17 cellular contexts compared by ENCODE assay signal in genomic region chr3:16297991-16298885, GRCh38. TPM values are rescaled to one million over a fixed set of nuclear protein-coding genes. Genes with fewer than 3 reads are reported as not detected.
DNase-seq lines count a peak whose midpoint lies in the region; ATAC-seq and TF ChIP-seq lines count a peak whose summit lies in the region.
"Had no signal": no experiment of that assay in that cellular context is flagged by ENCODE, and none has a peak within 500 bp of the region (broad histone marks: within the 10 kb centered on the region; RNA-seq: fewer than 3 reads in every experiment).

No MANE protein-coding gene starts in this region.

- H3K27me3 ChIP-seq in left ventricle myocardium inferior (ENCODE audit: low read depth), result no peaks in the 10 kb centered on the region
- H3K27me3 ChIP-seq in thymus (ENCODE audit: control insufficient read depth, insufficient read depth), result no peaks in the 10 kb centered on the region
- H3K27me3 ChIP-seq: neutrophil had no signal

- DNase-seq in Right ventricle myocardium inferior (ENCODE audit: missing footprints), result no peak
- no peak for DNase-seq in left ventricle myocardium inferior
- DNase-seq in activated T-helper 2 cell treated with anti-CD3 and anti-CD28 coated beads, Interferon-gamma antibody, Interleukin-2, Interleukin-4, amounts not matched to agents 10 μg/mL and 5 μg/mL and 100 μg/mL, durations not matched to agents 14 hours and 24 hours and 36 hours (ENCODE audit: low spot score), result no peak
- no peak for DNase-seq in left ventricle myocardium superior
- no peak for DNase-seq in SK-N-DZ (ENCODE audit: low spot score)
- DNase-seq in progenitor cell of endocrine pancreas (ENCODE audit: low spot score, unreplicated experiment), result no peak
- DNase-seq: aorta; dermis blood vessel endothelial cell; NCI-H1048; NCI-H345; SHP77; stimulated activated naive CD4-positive, alpha-beta T cell treated with Interleukin-2 at 50 U/mL for 16 hours had no signal

- H3K27ac Mint-ChIP-seq in activated T-helper 2 cell treated with anti-CD3 and anti-CD28 coated beads, Interferon-gamma antibody, Interleukin-2, Interleukin-4, amounts not matched to agents 10 μg/mL and 5 μg/mL and 100 μg/mL, durations not matched to agents 14 hours and 24 hours and 36 hours, result peak overlapping the region; percentile 74
- no peak overlapping the region for H3K27ac Mint-ChIP-seq in progenitor cell of endocrine pancreas

- peaks cover 27% of the 10 kb centered on the region for H3K36me3 ChIP-seq in left ventricle myocardium inferior
- H3K36me3 ChIP-seq in thymus (ENCODE audit: control insufficient read depth, insufficient read depth), result no peaks in the 10 kb centered on the region

- ATAC-seq in Right ventricle myocardium inferior (peak; percentile 46), left ventricle myocardium superior (peak; percentile 78), GM19467 (IDR thresholded peaks at IDR 0.05; ENCODE audit: unreplicated experiment) (no peak)
- ATAC-seq: HCT116 had no signal

- no peaks in the 10 kb centered on the region for H3K27me3 Mint-ChIP-seq in activated T-helper 2 cell treated with anti-CD3 and anti-CD28 coated beads, Interferon-gamma antibody, Interleukin-2, Interleukin-4, amounts not matched to agents 10 μg/mL and 5 μg/mL and 100 μg/mL, durations not matched to agents 14 hours and 24 hours and 36 hours (ENCODE audit: low read depth)
- no peaks in the 10 kb centered on the region for H3K27me3 Mint-ChIP-seq in progenitor cell of endocrine pancreas

- no peak for TF ChIP-seq CTCF in left ventricle myocardium inferior (IDR thresholded peaks at IDR 0.05; ENCODE audit: borderline replicate concordance)
- TF ChIP-seq CTCF in progenitor cell of endocrine pancreas (IDR thresholded peaks at IDR 0.05; ENCODE audit: unreplicated experiment), result no peak

- WGBS in thymus, result 95% methylated on average over 9 of the region's 9 CpGs

- H3K4me1 Mint-ChIP-seq in activated T-helper 2 cell treated with anti-CD3 and anti-CD28 coated beads, Interferon-gamma antibody, Interleukin-2, Interleukin-4, amounts not matched to agents 10 μg/mL and 5 μg/mL and 100 μg/mL, durations not matched to agents 14 hours and 24 hours and 36 hours (ENCODE audit: low read depth), result peaks cover 78% of the 10 kb centered on the region
- no peaks in the 10 kb centered on the region for H3K4me1 Mint-ChIP-seq in progenitor cell of endocrine pancreas (ENCODE audit: low read depth)

- H3K4me3 Mint-ChIP-seq in activated T-helper 2 cell treated with anti-CD3 and anti-CD28 coated beads, Interferon-gamma antibody, Interleukin-2, Interleukin-4, amounts not matched to agents 10 μg/mL and 5 μg/mL and 100 μg/mL, durations not matched to agents 14 hours and 24 hours and 36 hours (ENCODE audit: low read depth), result no peak overlapping the region
- no peak overlapping the region for H3K4me3 Mint-ChIP-seq in progenitor cell of endocrine pancreas (ENCODE audit: low read depth)

- intact Hi-C loops in Right ventricle myocardium inferior (cut with DNase I), result no loop called here
- intact Hi-C loops in left ventricle myocardium inferior (cut with micrococcal nuclease), result no loop called here
- intact Hi-C loops in activated T-helper 2 cell treated with anti-CD3 and anti-CD28 coated beads, Interferon-gamma antibody, Interleukin-2, Interleukin-4, amounts not matched to agents 10 μg/mL and 5 μg/mL and 100 μg/mL, durations not matched to agents 14 hours and 24 hours and 36 hours (cut with micrococcal nuclease), result loop anchor here (10.0 kb wide), 2 partner anchors 527 to 857 kb away; no protein-coding TSS in a partner anchor
- intact Hi-C loops in left ventricle myocardium superior (cut with micrococcal nuclease), result loop anchor here (10.0 kb wide), 1 partner anchor 227 kb away; no protein-coding TSS in a partner anchor

- H3K9me3 Mint-ChIP-seq in activated T-helper 2 cell treated with anti-CD3 and anti-CD28 coated beads, Interferon-gamma antibody, Interleukin-2, Interleukin-4, amounts not matched to agents 10 μg/mL and 5 μg/mL and 100 μg/mL, durations not matched to agents 14 hours and 24 hours and 36 hours, result peaks cover 17% of the 10 kb centered on the region
- H3K9me3 Mint-ChIP-seq in progenitor cell of endocrine pancreas (ENCODE audit: low read depth), result peaks cover 9% of the 10 kb centered on the region

- no peaks in the 10 kb centered on the region for H3K9me3 ChIP-seq in left ventricle myocardium inferior (replicated peaks)
- H3K9me3 ChIP-seq in thymus (ENCODE audit: control insufficient read depth), result no peaks in the 10 kb centered on the region
- H3K9me3 ChIP-seq: neutrophil had no signal

- H3K4me3 ChIP-seq in left ventricle myocardium inferior, result no peak overlapping the region
- no peak overlapping the region for H3K4me3 ChIP-seq in thymus (ENCODE audit: low read length)
- H3K4me3 ChIP-seq: skin epidermis had no signal

- peaks cover 81% of the 10 kb centered on the region for H3K36me3 Mint-ChIP-seq in activated T-helper 2 cell treated with anti-CD3 and anti-CD28 coated beads, Interferon-gamma antibody, Interleukin-2, Interleukin-4, amounts not matched to agents 10 μg/mL and 5 μg/mL and 100 μg/mL, durations not matched to agents 14 hours and 24 hours and 36 hours (ENCODE audit: low read depth)
- peaks cover 50% of the 10 kb centered on the region for H3K36me3 Mint-ChIP-seq in progenitor cell of endocrine pancreas (ENCODE audit: insufficient read depth)

- H3K4me1 ChIP-seq in left ventricle myocardium inferior (peaks cover 40% of the 10 kb centered on the region), thymus (ENCODE audit: control insufficient read depth, insufficient read depth, low read length) (peaks cover 30% of the 10 kb centered on the region)

- H3K27ac ChIP-seq in left ventricle myocardium inferior (replicated peaks), result no peak overlapping the region
- H3K27ac ChIP-seq in thymus (ENCODE audit: low read depth), result peak overlapping the region; percentile 55
- H3K27ac ChIP-seq: neutrophil had no signal

RNA-seq across cellular contexts. Expression of gene OXNAD1, which starts 33.2 kb away (rescaled TPM):
- total RNA-seq in Right ventricle myocardium inferior (17.2 TPM), left ventricle myocardium inferior (20.2 TPM), left ventricle myocardium superior (15.4 TPM), progenitor cell of endocrine pancreas (17.6 and 18.5 TPM in 2 replicates)
- total RNA-seq in activated T-helper 2 cell treated with anti-CD3 and anti-CD28 coated beads, Interferon-gamma antibody, Interleukin-2, Interleukin-4, amounts not matched to agents 10 μg/mL and 5 μg/mL and 100 μg/mL, durations not matched to agents 14 hours and 24 hours and 36 hours, result 18.7 and 20.5 TPM in 2 replicates
- 34.4 TPM for polyA plus RNA-seq in thymus
- polyA plus RNA-seq in SK-N-DZ (2014; cell fraction: cytosol; rRNA removed), result 22.0 and 27.1 TPM in 2 replicates
- 25.1 and 26.3 TPM in 2 replicates for polyA plus RNA-seq in SK-N-DZ (2014; cell fraction: nucleus; rRNA removed)

RNA-seq across cellular contexts. Expression of gene DPH3, which starts 33.5 kb away (rescaled TPM):
- total RNA-seq in Right ventricle myocardium inferior, result 20.5 TPM
- 25.9 TPM for total RNA-seq in left ventricle myocardium inferior
- total RNA-seq in activated T-helper 2 cell treated with anti-CD3 and anti-CD28 coated beads, Interferon-gamma antibody, Interleukin-2, Interleukin-4, amounts not matched to agents 10 μg/mL and 5 μg/mL and 100 μg/mL, durations not matched to agents 14 hours and 24 hours and 36 hours, result 22.7 and 23.1 TPM in 2 replicates
- 18.2 TPM for total RNA-seq in left ventricle myocardium superior
- polyA plus RNA-seq in thymus, result 21.2 TPM
- 30.8 and 32.7 TPM in 2 replicates for polyA plus RNA-seq in SK-N-DZ (2014; cell fraction: cytosol; rRNA removed)
- polyA plus RNA-seq in SK-N-DZ (2014; cell fraction: nucleus; rRNA removed), result 13.5 and 14.0 TPM in 2 replicates
- total RNA-seq in progenitor cell of endocrine pancreas, result 25.1 and 27.8 TPM in 2 replicates

Comparison
In these comparisons a context has a peak if more than half of its experiments do, and no peak if none do; other contexts are left out.
1. intact Hi-C loops: an anchor here in activated T-helper 2 cell treated with anti-CD3 and anti-CD28 coated beads, Interferon-gamma antibody, Interleukin-2, Interleukin-4, amounts not matched to agents 10 μg/mL and 5 μg/mL and 100 μg/mL, durations not matched to agents 14 hours and 24 hours and 36 hours (10.0 kb wide) and left ventricle myocardium superior (10.0 kb wide); none called in Right ventricle myocardium inferior and left ventricle myocardium inferior.